ENCODE assay signal across 15 cellular contexts in genomic region chr2:118151831-118152230, GRCh38.
DNase-seq lines count a peak whose midpoint lies in the region; ATAC-seq lines count a peak whose summit lies in the region.
"Had no signal": no experiment of that assay in that cellular context is flagged by ENCODE, and none has a peak within 500 bp of the region (broad histone marks: within the 10 kb centered on the region; RNA-seq: fewer than 3 reads in every experiment).

No MANE protein-coding gene starts in this region.

- H3K27me3 Mint-ChIP-seq in stimulated activated memory B cell treated with anti-CD40 and anti-IgM and Interleukin-4, amounts not matched to agents 10 μg/mL and 1 μg/mL and 100 μg/mL, for 72 hours, result peaks cover 38% of the 10 kb centered on the region

- no peaks in the 10 kb centered on the region for H3K4me1 Mint-ChIP-seq in stimulated activated memory B cell treated with anti-CD40 and anti-IgM and Interleukin-4, amounts not matched to agents 10 μg/mL and 1 μg/mL and 100 μg/mL, for 72 hours
- H3K4me1 Mint-ChIP-seq: GM23338, H9 had no signal

- DNase-seq in NCI-H526 treated with DMSO at 0.1 percent for 48 hours (lab: John Stamatoyannopoulos, UW) (peak; percentile 56), RPMI8226 (no peak)
- DNase-seq: C1 segment of cervical spinal cord; Calu3; CD4-positive, alpha-beta memory T cell; COR-L47; DMS153; DND-41; H9 had no signal

- no peaks in the 10 kb centered on the region for H3K36me3 Mint-ChIP-seq in stimulated activated memory B cell treated with anti-CD40 and anti-IgM and Interleukin-4, amounts not matched to agents 10 μg/mL and 1 μg/mL and 100 μg/mL, for 72 hours

- H3K27ac Mint-ChIP-seq in stimulated activated memory B cell treated with anti-CD40 and anti-IgM and Interleukin-4, amounts not matched to agents 10 μg/mL and 1 μg/mL and 100 μg/mL, for 72 hours, result no peak overlapping the region
- H3K27ac Mint-ChIP-seq: CD4-positive, alpha-beta memory T cell; GM23338; H9 had no signal

- H3K4me3 Mint-ChIP-seq in stimulated activated memory B cell treated with anti-CD40 and anti-IgM and Interleukin-4, amounts not matched to agents 10 μg/mL and 1 μg/mL and 100 μg/mL, for 72 hours, result no peak overlapping the region
- H3K4me3 Mint-ChIP-seq: CD4-positive, alpha-beta memory T cell; GM23338; H9 had no signal

- H3K9me3 Mint-ChIP-seq in stimulated activated memory B cell treated with anti-CD40 and anti-IgM and Interleukin-4, amounts not matched to agents 10 μg/mL and 1 μg/mL and 100 μg/mL, for 72 hours, result peaks cover 4% of the 10 kb centered on the region
- H3K9me3 Mint-ChIP-seq: GM23338 had no signal

- peak; percentile 37 for ATAC-seq in GM18867 (IDR thresholded peaks at IDR 0.05; ENCODE audit: unreplicated experiment)
- peak; percentile 28 for ATAC-seq in GM19351 (IDR thresholded peaks at IDR 0.05; ENCODE audit: unreplicated experiment)
- no peak for ATAC-seq in stimulated activated memory B cell treated with anti-CD40 and anti-IgM and Interleukin-4, amounts not matched to agents 10 μg/mL and 1 μg/mL and 100 μg/mL, for 72 hours
- no peak for ATAC-seq in GM19397 (IDR thresholded peaks at IDR 0.05; ENCODE audit: unreplicated experiment)
- ATAC-seq: GM23338, HCT116 had no signal

Comparison
In these comparisons a context has a peak if more than half of its experiments do, and no peak if none do; other contexts are left out.
1. ATAC-seq: peak in GM18867 (single experiment) and GM19351 (single experiment); none in stimulated activated memory B cell treated with anti-CD40 and anti-IgM and Interleukin-4, amounts not matched to agents 10 μg/mL and 1 μg/mL and 100 μg/mL, for 72 hours (single experiment) and GM19397 (single experiment).